In the genomic region with DNA sequence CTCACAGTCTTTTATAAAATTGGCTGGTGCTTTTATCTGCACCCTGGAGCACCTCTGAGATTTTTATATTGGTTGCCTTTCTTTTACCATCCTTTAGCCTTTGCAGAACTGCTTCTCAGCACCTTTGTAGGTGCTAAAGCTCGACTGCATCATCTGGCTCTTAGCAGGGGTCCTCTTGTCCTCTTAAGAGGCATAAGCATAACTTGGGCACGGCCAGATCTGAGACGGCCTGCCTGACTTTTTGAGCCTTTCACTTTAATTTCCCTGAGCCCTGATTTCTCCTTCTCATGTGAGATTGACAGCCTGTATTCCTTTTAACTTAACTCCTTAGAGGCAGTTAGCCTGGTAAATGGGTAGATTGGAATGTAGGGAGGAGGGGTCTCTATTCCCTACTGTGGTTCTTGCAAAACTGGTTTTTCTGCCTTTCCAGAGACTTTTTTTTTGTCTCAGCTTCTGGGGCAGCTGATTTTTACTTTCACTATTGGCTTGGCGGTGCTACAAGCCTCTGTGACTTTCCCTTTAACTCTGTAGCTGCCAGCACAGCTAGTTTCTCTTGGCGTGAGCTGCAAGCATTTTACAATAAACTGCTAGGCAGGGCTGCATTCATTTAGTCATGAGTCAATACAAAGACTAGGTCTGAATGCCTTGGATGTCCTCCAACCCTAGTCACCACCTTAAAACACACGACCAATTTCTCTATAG, we compare ENCODE assay signal across 8 cellular contexts. TPM values are rescaled to one million over a fixed set of nuclear protein-coding genes. Genes with fewer than 3 reads are reported as not detected.
A peak's percentile ranks its signal among the peaks of the same experiment; 100 is the strongest.
DNase-seq lines count a peak whose midpoint lies in the region; ATAC-seq, FAIRE-seq and TF ChIP-seq lines count a peak whose summit lies in the region.

No MANE protein-coding gene starts in this region.

- DNase-seq in GM12892 (ENCODE audit: insufficient read length) (no peak), LoVo (ENCODE audit: low spot score) (peak; percentile 79), left ventricle myocardium superior (no peak), retinal pigment epithelial cell (ENCODE audit: low read depth) (no peak), posterior vena cava (ENCODE audit: low spot score) (no peak), glutamatergic neuron (no peak)
- peak; percentile 26 to 29 for DNase-seq in activated T-cell treated with anti-CD3 and anti-CD28 coated beads, Interleukin-2, amount 50 U/mL, for 72 hours

- H3K4me3 Mint-ChIP-seq in activated T-cell treated with anti-CD3 and anti-CD28 coated beads, Interleukin-2, amount 50 U/mL, for 72 hours = peak overlapping the region; percentile 93 to 99
- no peak overlapping the region for H3K4me3 Mint-ChIP-seq in glutamatergic neuron (ENCODE audit: unreplicated experiment)

- ATAC-seq in GM21825 (IDR thresholded peaks at IDR 0.05; ENCODE audit: unreplicated experiment) = peak; percentile 59
- peak; percentile 74 to 77 for ATAC-seq in activated T-cell treated with anti-CD3 and anti-CD28 coated beads, Interleukin-2, amount 50 U/mL, for 72 hours (replicated peaks in 1 of 2)
- peak; percentile 82 for ATAC-seq in left ventricle myocardium superior

- peaks cover 13 to 20% of the 10 kb centered on the region in 2 donors for H3K36me3 Mint-ChIP-seq in activated T-cell treated with anti-CD3 and anti-CD28 coated beads, Interleukin-2, amount 50 U/mL, for 72 hours (ENCODE audit: insufficient read depth in 2 of 2)
- peaks cover 18% of the 10 kb centered on the region for H3K36me3 Mint-ChIP-seq in glutamatergic neuron (ENCODE audit: unreplicated experiment)

- intact Hi-C loops in left ventricle myocardium superior (cut with micrococcal nuclease) (no loop called here), posterior vena cava (cut with DNase I) (no loop called here)

- TF ChIP-seq POLR2A in GM12892 (IDR thresholded peaks at IDR 0.05; ENCODE audit: low read depth, low read length) = no peak

- TF ChIP-seq CTCF in retinal pigment epithelial cell (conservative IDR thresholded peaks at IDR 0.05; ENCODE audit: low read depth, low read length) (no peak), glutamatergic neuron (IDR thresholded peaks at IDR 0.05; ENCODE audit: partially characterized antibody, unreplicated experiment) (no peak)

- peak; percentile 48 for FAIRE-seq in GM12892 (lab: Jason Lieb, UNC)

- H3K4me3 ChIP-seq in retinal pigment epithelial cell (ENCODE audit: low read length) = peak overlapping the region; percentile 22

- H3K9me3 Mint-ChIP-seq in activated T-cell treated with anti-CD3 and anti-CD28 coated beads, Interleukin-2, amount 50 U/mL, for 72 hours = peaks cover 7 to 9% of the 10 kb centered on the region in 2 donors
- H3K9me3 Mint-ChIP-seq in glutamatergic neuron (ENCODE audit: unreplicated experiment) = peaks cover 4% of the 10 kb centered on the region

- no peaks in the 10 kb centered on the region for H3K27me3 Mint-ChIP-seq in activated T-cell treated with anti-CD3 and anti-CD28 coated beads, Interleukin-2, amount 50 U/mL, for 72 hours (ENCODE audit: low read depth)
- H3K27me3 Mint-ChIP-seq in glutamatergic neuron (ENCODE audit: unreplicated experiment) = peaks cover 4% of the 10 kb centered on the region

- H3K27ac Mint-ChIP-seq in activated T-cell treated with anti-CD3 and anti-CD28 coated beads, Interleukin-2, amount 50 U/mL, for 72 hours = peak overlapping the region; percentile 63
- H3K27ac Mint-ChIP-seq in glutamatergic neuron (ENCODE audit: unreplicated experiment) = no peak overlapping the region

- peaks cover 19% of the 10 kb centered on the region for H3K4me1 Mint-ChIP-seq in activated T-cell treated with anti-CD3 and anti-CD28 coated beads, Interleukin-2, amount 50 U/mL, for 72 hours (ENCODE audit: low read depth)
- peaks cover 4% of the 10 kb centered on the region for H3K4me1 Mint-ChIP-seq in glutamatergic neuron (ENCODE audit: low read depth, unreplicated experiment)

RNA-seq across cellular contexts. Expression of gene ZPBP, which starts 24.0 kb away (rescaled TPM):
- not detected for polyA plus RNA-seq in GM12892 (2012; ENCODE audit: missing spikeins)
- total RNA-seq in activated T-cell treated with anti-CD3 and anti-CD28 coated beads, Interleukin-2, amount 50 U/mL, for 72 hours = not detected
- total RNA-seq in left ventricle myocardium superior = not detected
- total RNA-seq in posterior vena cava = not detected
- not detected for total RNA-seq in glutamatergic neuron (ENCODE audit: unreplicated experiment)

Comparison
In these comparisons a context has a peak if more than half of its experiments do, and no peak if none do; other contexts are left out.
1. DNase-seq: peak in LoVo (single experiment) and activated T-cell treated with anti-CD3 and anti-CD28 coated beads, Interleukin-2, amount 50 U/mL, for 72 hours (2 of 2); none in GM12892 (single experiment), left ventricle myocardium superior (single experiment), retinal pigment epithelial cell (single experiment), posterior vena cava (single experiment) and glutamatergic neuron (single experiment).
2. Peak in every context shown above with its lines, with median percentiles within 50 percentile points of each other: ATAC-seq.